ENCODE assay signal across 2 cellular contexts in genomic region chr20:41738584-41739193, GRCh38.
TF ChIP-seq lines count a peak whose summit lies in the region.

No MANE protein-coding gene starts in this region.

TF ChIP-seq in SK-N-SH treated with all-trans-retinoic acid at 6 μM for 48 hours, 23 proteins besides CTCF, POLR2A, EP300 and RAD21 (continued from another document):
- TF ChIP-seq TSHZ2 (CRISPR knock-in tag; IDR thresholded peaks at IDR 0.05) = no peak

TF ChIP-seq in HepG2, 621 proteins besides CTCF, POLR2A, EP300 and RAD21 (continued from another document and continues in another):
- peak; percentile 60; the same call in 1 of the 2 replicates for TF ChIP-seq KIAA2018 (CRISPR knock-in tag; IDR thresholded peaks at IDR 0.05; ENCODE audit: borderline replicate concordance)
- no peak for TF ChIP-seq ZNF333 (CRISPR knock-in tag; IDR thresholded peaks at IDR 0.05; ENCODE audit: borderline replicate concordance)
- TF ChIP-seq RAD51 (IDR thresholded peaks at IDR 0.05; ENCODE audit: borderline replicate concordance) = no peak
- no peak for TF ChIP-seq POGK (CRISPR knock-in tag; conservative IDR thresholded peaks at IDR 0.05)
- 0 out of 2 replicates have a peak, but pooled peaks have one; percentile 3 for TF ChIP-seq BCL6 (CRISPR knock-in tag; IDR thresholded peaks at IDR 0.05)
- no peak for TF ChIP-seq HCFC1 (IDR thresholded peaks at IDR 0.05; ENCODE audit: low read depth, low read length)
- TF ChIP-seq ATRX (CRISPR knock-in tag; IDR thresholded peaks at IDR 0.05; ENCODE audit: borderline replicate concordance) = no peak
- peak; percentile 59; the same call in 1 of the 2 replicates for TF ChIP-seq ZNF644 (CRISPR knock-in tag; IDR thresholded peaks at IDR 0.05; ENCODE audit: low read depth)
- TF ChIP-seq MAZ (IDR thresholded peaks at IDR 0.05; ENCODE audit: borderline replicate concordance, low read depth, low read length) = no peak
- TF ChIP-seq MAZ (CRISPR knock-in tag; IDR thresholded peaks at IDR 0.05; ENCODE audit: low read depth) = no peak
- no peak for TF ChIP-seq HNF4G (IDR thresholded peaks at IDR 0.05; ENCODE audit: borderline replicate concordance, low read depth, low read length)
- no peak for TF ChIP-seq HNF4G (CRISPR knock-in tag; IDR thresholded peaks at IDR 0.05; ENCODE audit: borderline replicate concordance, low read depth)
- TF ChIP-seq MNT (IDR thresholded peaks at IDR 0.05) = no peak
- no peak for TF ChIP-seq IRF1 (CRISPR knock-in tag; IDR thresholded peaks at IDR 0.05; ENCODE audit: low read depth)
- TF ChIP-seq ZBTB4 (CRISPR knock-in tag; IDR thresholded peaks at IDR 0.05; ENCODE audit: borderline replicate concordance) = no peak
- TF ChIP-seq ZNF101 (CRISPR knock-in tag; IDR thresholded peaks at IDR 0.05; ENCODE audit: borderline replicate concordance, low read depth) = no peak
- TF ChIP-seq KMT2A (CRISPR knock-in tag; IDR thresholded peaks at IDR 0.05) = no peak
- TF ChIP-seq KLF16 (CRISPR knock-in tag; IDR thresholded peaks at IDR 0.05) = peak in 1 of 2 experiments; percentile 35; a peak in 1 of 4 replicates
- TF ChIP-seq TRAFD1 (CRISPR knock-in tag; IDR thresholded peaks at IDR 0.05; ENCODE audit: borderline replicate concordance) = no peak
- no peak for TF ChIP-seq GZF1 (CRISPR knock-in tag; IDR thresholded peaks at IDR 0.05)
- TF ChIP-seq ZNF260 (CRISPR knock-in tag; IDR thresholded peaks at IDR 0.05; ENCODE audit: borderline replicate concordance, low read depth) = no peak
- TF ChIP-seq ZFP41 (CRISPR knock-in tag; IDR thresholded peaks at IDR 0.05; ENCODE audit: borderline replicate concordance) = no peak
- 0 out of 3 replicates have a peak, but pooled peaks have one; percentile 2 for TF ChIP-seq MXI1 (IDR thresholded peaks at IDR 0.05; ENCODE audit: borderline replicate concordance, low read depth, low read length)
- no peak for TF ChIP-seq LBX2 (CRISPR knock-in tag; IDR thresholded peaks at IDR 0.05; ENCODE audit: borderline replicate concordance)
- TF ChIP-seq PHF5A (CRISPR knock-in tag; IDR thresholded peaks at IDR 0.05; ENCODE audit: low read depth, unreplicated experiment) = no peak
- no peak for TF ChIP-seq MIXL1 (CRISPR knock-in tag; IDR thresholded peaks at IDR 0.05)
- peak; percentile 51; the same call in 1 of the 2 replicates for TF ChIP-seq SMAD3 (CRISPR knock-in tag; IDR thresholded peaks at IDR 0.05)
- TF ChIP-seq RFXANK (CRISPR knock-in tag; IDR thresholded peaks at IDR 0.05) = no peak
- no peak for TF ChIP-seq KLF13 (CRISPR knock-in tag; IDR thresholded peaks at IDR 0.05)
- TF ChIP-seq ZBTB10 (CRISPR knock-in tag; IDR thresholded peaks at IDR 0.05; ENCODE audit: borderline replicate concordance) = no peak
- TF ChIP-seq ISL2 (CRISPR knock-in tag; IDR thresholded peaks at IDR 0.05) = no peak
- TF ChIP-seq TAF1 (CRISPR knock-in tag; IDR thresholded peaks at IDR 0.05) = no peak
- TF ChIP-seq HNF1B (CRISPR knock-in tag; IDR thresholded peaks at IDR 0.05) = 0 out of 2 replicates have a peak, but pooled peaks have one; percentile 43
- no peak for TF ChIP-seq RXRA (CRISPR knock-in tag; IDR thresholded peaks at IDR 0.05)
- TF ChIP-seq ZNF629 (CRISPR knock-in tag; conservative IDR thresholded peaks at IDR 0.05) = no peak
